In genomic region chr2:51413726-51414125, GRCh38 we compare ENCODE assay signal across 13 cellular contexts.
DNase-seq lines count a peak whose midpoint lies in the region; ATAC-seq and TF ChIP-seq lines count a peak whose summit lies in the region.
"Had no signal": no experiment of that assay in that cellular context is flagged by ENCODE, and none has a peak within 500 bp of the region (broad histone marks: within the 10 kb centered on the region; RNA-seq: fewer than 3 reads in every experiment).

No MANE protein-coding gene starts in this region.

- no peak for TF ChIP-seq CTCF in IMR-90 (conservative IDR thresholded peaks at IDR 0.05; ENCODE audit: low read depth, low read length)

- no peaks in the 10 kb centered on the region for H3K27me3 ChIP-seq in IMR-90 (ENCODE audit: control insufficient read depth, insufficient read depth, low read length)
- H3K27me3 ChIP-seq: BLaER1 treated with 17β-estradiol and CSF1 and Interleukin-3, amounts not matched to agents 10 nM and 100 nM had no signal

- H2BK20ac ChIP-seq in IMR-90 (ENCODE audit: low read depth, low read length): no peak overlapping the region; the same call in 1 of the 2 replicates

- 0 out of 4 replicates have a peak overlapping the region, but pooled peaks of 1 of the 2 experiments have one; percentile 1 for H4K8ac ChIP-seq in IMR-90 (ENCODE audit: low read depth in 2 of 2, low read length in 2 of 2)

- POLR2A ChIA-PET in IMR-90 (lab: Charles Lee; ENCODE audit: unreplicated experiment): no interaction called here

- peak overlapping the region; percentile 85; the same call in 1 of the 2 replicates for H4K5ac ChIP-seq in IMR-90 (ENCODE audit: low read depth, low read length)

- H2BK15ac ChIP-seq in IMR-90 (ENCODE audit: low read depth, low read length): no peak overlapping the region

- peak overlapping the region; percentile 90 for H2BK5ac ChIP-seq in IMR-90 (ENCODE audit: low read depth, low read length, poor library complexity, severe bottlenecking)

- CTCF ChIA-PET in IMR-90 (lab: Yijun Ruan, JAX): no interaction called here

- no peak overlapping the region for H3K4me3 ChIP-seq in IMR-90 (ENCODE audit: insufficient read depth, low read depth, low read length)
- H3K4me3 ChIP-seq: BLaER1 treated with 17β-estradiol and CSF1 and Interleukin-3, amounts not matched to agents 10 nM and 100 nM; GM12878 had no signal

- no peak overlapping the region for H3K23ac ChIP-seq in IMR-90 (ENCODE audit: low read depth, low read length)

- in situ Hi-C loops in IMR-90 (cut with MboI; ENCODE audit: low sequenced_read_pairs): no loop called here

- H2AK9ac ChIP-seq in IMR-90 (replicated peaks; ENCODE audit: low read depth, low read length, poor library complexity): no peak overlapping the region

- TF ChIP-seq POLR2A in IMR-90 (IDR thresholded peaks at IDR 0.05; ENCODE audit: low read depth, low read length): no peak

- peaks cover 4% of the 10 kb centered on the region for H3K4me1 ChIP-seq in IMR-90 (ENCODE audit: control insufficient read depth, insufficient read depth, low read length)
- H3K4me1 ChIP-seq: BLaER1 treated with 17β-estradiol and CSF1 and Interleukin-3, amounts not matched to agents 10 nM and 100 nM had no signal

- no peak overlapping the region for H3K27ac ChIP-seq in IMR-90 (ENCODE audit: insufficient read depth, low read length)
- H3K27ac ChIP-seq: BLaER1 treated with 17β-estradiol and CSF1 and Interleukin-3, amounts not matched to agents 10 nM and 100 nM had no signal

- H3K79me1 ChIP-seq in IMR-90 (ENCODE audit: low read depth in 1 of 2, low read length in 2 of 2): no peaks in the 10 kb centered on the region

- no peaks in the 10 kb centered on the region for H3K36me3 ChIP-seq in IMR-90 (ENCODE audit: control insufficient read depth, insufficient read depth, low read length)
- H3K36me3 ChIP-seq: BLaER1 treated with 17β-estradiol and CSF1 and Interleukin-3, amounts not matched to agents 10 nM and 100 nM had no signal

- H4K91ac ChIP-seq in IMR-90 (ENCODE audit: insufficient read depth, low read depth, low read length): no peak overlapping the region

- peak overlapping the region; percentile 74; the same call in 1 of the 2 replicates for H3K4me2 ChIP-seq in IMR-90 (ENCODE audit: low read depth, low read length)
- H3K4me2 ChIP-seq: BLaER1 treated with 17β-estradiol and CSF1 and Interleukin-3, amounts not matched to agents 10 nM and 100 nM had no signal

- TF ChIP-seq RAD21 in IMR-90 (IDR thresholded peaks at IDR 0.05; ENCODE audit: low read length): no peak

- DNase-seq in IMR-90 (peak; percentile 51), amniotic epithelial cell (ENCODE audit: low read depth) (peak; percentile 26), iris pigment epithelial cell (ENCODE audit: low read depth) (peak; percentile 55), activated gamma-delta T cell (lab: John Stamatoyannopoulos, UW) (no peak)
- no peak for DNase-seq in stimulated activated CD4-positive, alpha-beta T cell treated with anti-CD3 and anti-CD28 coated beads, Interleukin-4, amount 100 ng/mL, for 1 hour
- DNase-seq in activated naive CD4-positive, alpha-beta T cell treated with anti-CD3 and anti-CD28 coated beads, Interleukin-2, amount 50 U/mL, for 16 hours: no peak
- DNase-seq: Calu3; CD8-positive, alpha-beta T cell; DMS79 treated with DMSO at 0.1 percent for 48 hours; GOT3; H7 had no signal

- no peak overlapping the region for H3K14ac ChIP-seq in IMR-90 (replicated peaks; ENCODE audit: low read depth, low read length)

- H3K9me3 ChIP-seq in IMR-90 (ENCODE audit: control insufficient read depth, insufficient read depth, low read length): no peaks in the 10 kb centered on the region
- H3K9me3 ChIP-seq: BLaER1 treated with 17β-estradiol and CSF1 and Interleukin-3, amounts not matched to agents 10 nM and 100 nM had no signal

- no CpG with 5 or more reads among the region's 1 CpG for WGBS in IMR-90 (ENCODE audit: extremely low coverage in 2 of 2, insufficient read length in 1 of 2), 2 experiments

- H3K4ac ChIP-seq in IMR-90 (ENCODE audit: low read depth, low read length): no peak overlapping the region

- H2AK5ac ChIP-seq in IMR-90 (ENCODE audit: low read depth, low read length): no peak overlapping the region

- H2AFZ ChIP-seq in IMR-90 (replicated peaks; ENCODE audit: low read length, poor library complexity): no peak overlapping the region

- peak overlapping the region; percentile 83; the same call in 1 of the 2 replicates for H3K18ac ChIP-seq in IMR-90 (ENCODE audit: low read depth, low read length)

- H4K20me1 ChIP-seq in IMR-90 (ENCODE audit: insufficient read depth, low read length): no peaks in the 10 kb centered on the region
- H4K20me1 ChIP-seq: BLaER1 treated with 17β-estradiol and CSF1 and Interleukin-3, amounts not matched to agents 10 nM and 100 nM had no signal

- dilution Hi-C loops in IMR-90 (cut with HindIII; ENCODE audit: low sequenced_read_pairs, unreplicated experiment): no loop called here

- H3K9me1 ChIP-seq in IMR-90 (ENCODE audit: insufficient read depth, low read length): no peaks in the 10 kb centered on the region

- H3K56ac ChIP-seq in IMR-90 (ENCODE audit: extremely low read depth, insufficient read depth, low read length): peak overlapping the region; percentile 13; the same call in 1 of the 2 replicates

- ATAC-seq in IMR-90 (ENCODE audit: low read depth): peak; percentile 76
- ATAC-seq: CD8-positive, alpha-beta T cell; GM12878 had no signal

- peak overlapping the region; percentile 21; the same call in 1 of the 2 replicates for H2BK120ac ChIP-seq in IMR-90 (ENCODE audit: low read depth, low read length)

- intact Hi-C loops in IMR-90 (cut with micrococcal nuclease): no loop called here

- no peak overlapping the region for H3K9ac ChIP-seq in IMR-90 (ENCODE audit: low read depth, low read length)
- H3K9ac ChIP-seq: BLaER1 treated with 17β-estradiol and CSF1 and Interleukin-3, amounts not matched to agents 10 nM and 100 nM had no signal

- no TSS peak for BruUV-seq in IMR-90 (replicated peaks; lab: Mats Ljungman, UMichigan)

TF ChIP-seq in IMR-90, 13 proteins besides CTCF, POLR2A, EP300 and RAD21:
- TF ChIP-seq RCOR1 (IDR thresholded peaks at IDR 0.05; ENCODE audit: insufficient replicate concordance, low read length) (no peak), RFX5 (IDR thresholded peaks at IDR 0.05; ENCODE audit: low read depth, low read length) (no peak), FOS (IDR thresholded peaks at IDR 0.05; ENCODE audit: low read depth, low read length) (no peak), ELK1 (IDR thresholded peaks at IDR 0.05; ENCODE audit: borderline replicate concordance, low read depth, low read length) (no peak), BHLHE40 (IDR thresholded peaks at IDR 0.05; ENCODE audit: low read depth, low read length) (no peak), MXI1 (IDR thresholded peaks at IDR 0.05; ENCODE audit: borderline replicate concordance, low read depth, low read length) (no peak), CHD1 (IDR thresholded peaks at IDR 0.05; ENCODE audit: low read depth, low read length) (no peak), SMC3 (IDR thresholded peaks at IDR 0.05; ENCODE audit: low read depth, low read length) (no peak), MAFK (IDR thresholded peaks at IDR 0.05; ENCODE audit: low read depth, low read length) (no peak), NFE2L2 (IDR thresholded peaks at IDR 0.05; ENCODE audit: low read depth, low read length) (no peak), MAZ (IDR thresholded peaks at IDR 0.05; ENCODE audit: borderline replicate concordance, low read depth, low read length) (no peak), CEBPB (IDR thresholded peaks at IDR 0.05; ENCODE audit: low read depth, low read length) (no peak), USF2 (IDR thresholded peaks at IDR 0.05; ENCODE audit: low read depth, low read length) (no peak)

Comparison
In these comparisons a context has a peak if more than half of its experiments do, and no peak if none do; other contexts are left out.
1. DNase-seq: peak in IMR-90 (single experiment), amniotic epithelial cell (single experiment) and iris pigment epithelial cell (single experiment); none in stimulated activated CD4-positive, alpha-beta T cell treated with anti-CD3 and anti-CD28 coated beads, Interleukin-4, amount 100 ng/mL, for 1 hour (single experiment), activated naive CD4-positive, alpha-beta T cell treated with anti-CD3 and anti-CD28 coated beads, Interleukin-2, amount 50 U/mL, for 16 hours (single experiment) and activated gamma-delta T cell (single experiment).